8 cellular contexts compared by ENCODE assay signal in genomic region chr21:33640697-33641338, GRCh38. TPM values are rescaled to one million over a fixed set of nuclear protein-coding genes. Genes with fewer than 3 reads are reported as not detected.
A peak's percentile ranks its signal among the peaks of the same experiment; 100 is the strongest.
DNase-seq lines count a peak whose midpoint lies in the region; ATAC-seq and TF ChIP-seq lines count a peak whose summit lies in the region.

No MANE protein-coding gene starts in this region.

- no TSS peak for BruUV-seq in PC-3 (replicated peaks; lab: Mats Ljungman, UMichigan)

- H3K4me3 ChIP-seq in PC-3 (ENCODE audit: low read length) (peak overlapping the region; percentile 91), endodermal cell (ENCODE audit: low read length) (peak overlapping the region; percentile 95)

- peaks cover 73% of the 10 kb centered on the region for H3K79me2 ChIP-seq in PC-3 (ENCODE audit: low read length)

- no peaks in the 10 kb centered on the region for H3K9me3 ChIP-seq in PC-3 (ENCODE audit: low read length)
- H3K9me3 ChIP-seq in endodermal cell (ENCODE audit: control insufficient read depth, low read length) = no peaks in the 10 kb centered on the region

- peaks cover 23% of the 10 kb centered on the region for H3K4me1 ChIP-seq in PC-3 (ENCODE audit: insufficient read depth, low read length)
- H3K4me1 ChIP-seq in endodermal cell (ENCODE audit: control insufficient read depth, insufficient read depth, low read length) = peaks cover 8% of the 10 kb centered on the region

- POLR2A ChIA-PET in PC-3 (lab: Charles Lee; ENCODE audit: unreplicated experiment) = no interaction called here
- POLR2A ChIA-PET in naive thymus-derived CD8-positive, alpha-beta T cell (lab: Charles Lee) = interaction anchor here (1.0 to 1.3 kb wide), 2 partner anchors 52 to 161 kb away, joined by 3 read pairs; partner anchors contain the start of genes DONSON and TMEM50B

- H3K4me1 Mint-ChIP-seq in activated naive CD4-positive, alpha-beta T cell treated with anti-CD3 and anti-CD28 coated beads for 36 hours (ENCODE audit: low read depth) = peaks cover 21% of the 10 kb centered on the region
- peaks cover 19% of the 10 kb centered on the region for H3K4me1 Mint-ChIP-seq in endodermal cell
- peaks cover 17 to 41% (median 35%) of the 10 kb centered on the region in 4 donors for H3K4me1 Mint-ChIP-seq in naive thymus-derived CD8-positive, alpha-beta T cell

- peak overlapping the region; percentile 92 for H3K4me2 ChIP-seq in PC-3 (ENCODE audit: low read length)

- peak overlapping the region; percentile 83 for H2AFZ ChIP-seq in PC-3 (ENCODE audit: low read length)

- no peaks in the 10 kb centered on the region for H4K20me1 ChIP-seq in PC-3 (ENCODE audit: low read length)

- H3K27me3 ChIP-seq in PC-3 (ENCODE audit: low read length) (no peaks in the 10 kb centered on the region), endodermal cell (ENCODE audit: control insufficient read depth, insufficient read depth, low read length, poor library complexity, severe bottlenecking) (no peaks in the 10 kb centered on the region)

- H3K27ac ChIP-seq in PC-3 (ENCODE audit: low read length) (peak overlapping the region; percentile 34), endodermal cell (ENCODE audit: low read depth, low read length) (peak overlapping the region; percentile 7)

- no peaks in the 10 kb centered on the region for H3K9me2 ChIP-seq in PC-3 (replicated peaks; ENCODE audit: low read length)

- H3F3A ChIP-seq in PC-3 (ENCODE audit: low read length, unreplicated experiment) = no peaks in the 10 kb centered on the region

- peaks cover 17% of the 10 kb centered on the region for H3K27me3 Mint-ChIP-seq in activated naive CD4-positive, alpha-beta T cell treated with anti-CD3 and anti-CD28 coated beads for 36 hours (ENCODE audit: low read depth)
- no peaks in the 10 kb centered on the region for H3K27me3 Mint-ChIP-seq in endodermal cell (ENCODE audit: insufficient read depth)
- peaks cover 5 to 11% (median 8%) of the 10 kb centered on the region in 5 donors for H3K27me3 Mint-ChIP-seq in naive thymus-derived CD8-positive, alpha-beta T cell

- H3K36me3 Mint-ChIP-seq in activated naive CD4-positive, alpha-beta T cell treated with anti-CD3 and anti-CD28 coated beads for 36 hours (ENCODE audit: low read depth) = peaks cover 4% of the 10 kb centered on the region
- peaks cover 13% of the 10 kb centered on the region for H3K36me3 Mint-ChIP-seq in endodermal cell (ENCODE audit: low read depth)
- peaks cover 0 to 9% (median 2%) of the 10 kb centered on the region in 3 donors for H3K36me3 Mint-ChIP-seq in naive thymus-derived CD8-positive, alpha-beta T cell

- DNase-seq in activated naive CD4-positive, alpha-beta T cell treated with anti-CD3 and anti-CD28 coated beads for 36 hours = peak; percentile 24
- DNase-seq in activated naive CD4-positive, alpha-beta T cell (lab: John Stamatoyannopoulos, UW) = no peak
- DNase-seq in PC-3 (peak; percentile 36), endodermal cell (peak; percentile 53), SIG-M5 (lab: John Stamatoyannopoulos, UW) (no peak), medulla oblongata (ENCODE audit: extremely low spot score) (no peak)
- DNase-seq in naive thymus-derived CD8-positive, alpha-beta T cell = peak in 1 of 10 donors; percentile 19

- peak overlapping the region; percentile 94 for H3K27ac Mint-ChIP-seq in activated naive CD4-positive, alpha-beta T cell treated with anti-CD3 and anti-CD28 coated beads for 36 hours
- H3K27ac Mint-ChIP-seq in endodermal cell = peak overlapping the region; percentile 95
- H3K27ac Mint-ChIP-seq in naive thymus-derived CD8-positive, alpha-beta T cell = peak overlapping the region; percentile 89 to 98 (median 96)

- H3K36me3 ChIP-seq in PC-3 (ENCODE audit: low read depth, low read length) = no peaks in the 10 kb centered on the region
- H3K36me3 ChIP-seq in endodermal cell (ENCODE audit: control insufficient read depth, insufficient read depth, low read length) = peaks cover 11% of the 10 kb centered on the region

- intact Hi-C loops in activated naive CD4-positive, alpha-beta T cell treated with anti-CD3 and anti-CD28 coated beads for 36 hours (cut with micrococcal nuclease) = loop anchor here (1.0 to 10.0 kb wide), 9 partner anchors 53 to 974 kb away; partner anchors contain the start of genes DNAJC28, DONSON, GART and RCAN1
- intact Hi-C loops in PC-3 (cut with micrococcal nuclease) = loop anchor here (1.0 kb wide), 1 partner anchor 253 kb away; no protein-coding TSS in a partner anchor

- no peak for TF ChIP-seq CTCF in PC-3 (conservative IDR thresholded peaks at IDR 0.05; ENCODE audit: low read depth, low read length)
- no peak for TF ChIP-seq CTCF in endodermal cell (conservative IDR thresholded peaks at IDR 0.05)

- CTCF ChIA-PET in activated naive CD4-positive, alpha-beta T cell treated with anti-CD3 and anti-CD28 coated beads for 36 hours (lab: Charles Lee) = no interaction called here
- CTCF ChIA-PET in PC-3 (lab: Charles Lee) = no interaction called here

- WGBS in endodermal cell (ENCODE audit: insufficient coverage in 1 of 2, insufficient read length in 1 of 2), 2 experiments = 27 to 28% methylated on average over 8 to 17 of the region's 18 CpGs

- H3K4me3 Mint-ChIP-seq in activated naive CD4-positive, alpha-beta T cell treated with anti-CD3 and anti-CD28 coated beads for 36 hours = peak overlapping the region; percentile 91
- H3K4me3 Mint-ChIP-seq in endodermal cell = peak overlapping the region; percentile 88
- H3K4me3 Mint-ChIP-seq in naive thymus-derived CD8-positive, alpha-beta T cell = peak overlapping the region; percentile 79 to 100 (median 98)

- ATAC-seq in PC-3 (no peak), HG02981 (IDR thresholded peaks at IDR 0.05; ENCODE audit: unreplicated experiment) (no peak)
- no peak for ATAC-seq in naive thymus-derived CD8-positive, alpha-beta T cell

- no peaks in the 10 kb centered on the region for H3K9me3 Mint-ChIP-seq in activated naive CD4-positive, alpha-beta T cell treated with anti-CD3 and anti-CD28 coated beads for 36 hours
- no peaks in the 10 kb centered on the region for H3K9me3 Mint-ChIP-seq in endodermal cell
- H3K9me3 Mint-ChIP-seq in naive thymus-derived CD8-positive, alpha-beta T cell = no peaks in the 10 kb centered on the region

- peak overlapping the region; percentile 78 for H3K9ac ChIP-seq in PC-3 (ENCODE audit: low read length)
- peak overlapping the region; percentile 65 for H3K9ac ChIP-seq in endodermal cell (ENCODE audit: extremely low read depth, low read length, poor library complexity, severe bottlenecking)

RNA-seq across cellular contexts. Expression of gene CRYZL1, which starts 0.7 kb away (rescaled TPM):
- total RNA-seq in activated naive CD4-positive, alpha-beta T cell treated with anti-CD3 and anti-CD28 coated beads for 36 hours = 10 to 100 TPM; 30.3 to 32.7 TPM
- total RNA-seq in PC-3 (2014; rRNA removed) (12.4 and 16.6 TPM in 2 replicates), endodermal cell (10 to 100 TPM; 33.8 to 51.0 TPM)
- 71.7 TPM for polyA plus RNA-seq in endodermal cell (2013, experiment 1 of 2)
- polyA plus RNA-seq in endodermal cell (2013, experiment 2 of 2) = 58.8 TPM
- 10 to 100 TPM; 64.4 to 71.4 TPM for total RNA-seq in naive thymus-derived CD8-positive, alpha-beta T cell
- 10 to 100 TPM; 26.3 to 29.2 (median 27.4) TPM for polyA plus RNA-seq in naive thymus-derived CD8-positive, alpha-beta T cell

RNA-seq across cellular contexts. Expression of gene ITSN1, which starts 1.5 kb away (rescaled TPM):
- total RNA-seq in activated naive CD4-positive, alpha-beta T cell treated with anti-CD3 and anti-CD28 coated beads for 36 hours = 1 to 10 TPM; 2.2 to 2.6 TPM
- total RNA-seq in PC-3 (2014; rRNA removed) (19.9 and 45.6 TPM in 2 replicates), endodermal cell (100 to 1,000 TPM in 1 of 2 donors, 10 to 100 TPM in 1; 89.6 to 104 TPM)
- polyA plus RNA-seq in endodermal cell (2013, experiment 1 of 2) = 65.1 TPM
- polyA plus RNA-seq in endodermal cell (2013, experiment 2 of 2) = 69.4 TPM
- total RNA-seq in naive thymus-derived CD8-positive, alpha-beta T cell = 1 to 10 TPM; 3.1 to 4.3 TPM
- polyA plus RNA-seq in naive thymus-derived CD8-positive, alpha-beta T cell = under 1 TPM; 0.15 to 0.88 (median 0.40) TPM

RNA-seq across cellular contexts. Expression of gene DONSON, which starts 52.3 kb away (rescaled TPM):
- 10 to 100 TPM; 35.6 to 42.4 TPM for total RNA-seq in activated naive CD4-positive, alpha-beta T cell treated with anti-CD3 and anti-CD28 coated beads for 36 hours
- total RNA-seq in PC-3 (2014; rRNA removed) (29.2 and 41.9 TPM in 2 replicates), endodermal cell (10 to 100 TPM; 26.2 to 41.9 TPM)
- polyA plus RNA-seq in endodermal cell (2013, experiment 1 of 2) = 39.1 TPM
- 38.6 TPM for polyA plus RNA-seq in endodermal cell (2013, experiment 2 of 2)
- 10 to 100 TPM; 10.0 to 10.3 TPM for total RNA-seq in naive thymus-derived CD8-positive, alpha-beta T cell
- 1 to 10 TPM; 1.9 to 4.7 (median 2.2) TPM for polyA plus RNA-seq in naive thymus-derived CD8-positive, alpha-beta T cell

Comparison
In these comparisons a context has a peak if more than half of its experiments do, and no peak if none do; other contexts are left out.
1. DNase-seq: peak in activated naive CD4-positive, alpha-beta T cell treated with anti-CD3 and anti-CD28 coated beads for 36 hours (single experiment), PC-3 (single experiment) and endodermal cell (single experiment); none in activated naive CD4-positive, alpha-beta T cell (0 of 4), SIG-M5 (single experiment) and medulla oblongata (single experiment).
2. Peak in every context shown above with its lines, with median percentiles within 50 percentile points of each other: H3K27ac Mint-ChIP-seq and H3K4me3 Mint-ChIP-seq.